8 cellular contexts compared by ENCODE assay signal in genomic region chr1:246724001-246724724, GRCh38. TPM values are rescaled to one million over a fixed set of nuclear protein-coding genes. Genes with fewer than 3 reads are reported as not detected.
DNase-seq lines count a peak whose midpoint lies in the region; ATAC-seq, FAIRE-seq and TF ChIP-seq lines count a peak whose summit lies in the region.

SCCPDH (plus strand) TSS chr1:246724409; CDS start chr1:246724423, 14 bp downstream.

- no peak within 1 kb of the TSS; the same call in 1 of the 2 replicates for H2BK5ac ChIP-seq in H1 (ENCODE audit: low read depth, low read length)

- TF ChIP-seq POLR2A in H1 (IDR thresholded peaks at IDR 0.05; ENCODE audit: control extremely low read depth in 1 of 2, low read depth in 2 of 2, low read length in 2 of 2) = peak in 1 of 2 experiments; percentile 70; a peak in 1 of 3 replicates

- H4K20me1 ChIP-seq in H1 (replicated peaks in 1 of 2; ENCODE audit: control insufficient read depth in 1 of 2, insufficient read depth in 2 of 2, low read length in 2 of 2) = no peaks in the 10 kb centered on the region

- CTCF ChIA-PET in CD8-positive, alpha-beta memory T cell (lab: Charles Lee) = interaction anchor here (0.6 kb wide), 1 partner anchor 15 kb away, joined by 4 read pairs; no protein-coding TSS in a partner anchor
- CTCF ChIA-PET in activated CD8-positive, alpha-beta memory T cell treated with anti-CD3 and anti-CD28 coated beads for 36 hours (lab: Charles Lee) = interaction anchor here (0.6 to 1.5 kb wide), 3 partner anchors 14 to 267 kb away, joined by 4 to 6 read pairs (median 4); no protein-coding TSS in a partner anchor
- CTCF ChIA-PET in H1 (lab: Charles Lee; ENCODE audit: partially characterized antibody) = interaction anchor here (0.8 to 1.6 kb wide), 5 partner anchors 9 to 30 kb away, joined by 3 to 5 read pairs (median 3); no protein-coding TSS in a partner anchor

- H3K27ac Mint-ChIP-seq in CD8-positive, alpha-beta memory T cell = peak within 1 kb of the TSS in 7 of 8 donors; percentile 51 to 89 (median 59)

- no peaks in the 10 kb centered on the region for H3K9me3 ChIP-seq in CD8-positive, alpha-beta memory T cell (ENCODE audit: low read length)
- H3K9me3 ChIP-seq in H1 (ENCODE audit: insufficient read depth in 2 of 2, low read depth in 1 of 2, low read length in 1 of 2) = peaks cover 4 to 6% of the 10 kb centered on the region in 2 experiments; a peak in 1 of 4 replicates

- peak within 1 kb of the TSS; percentile 63 for H3K4me3 ChIP-seq in CD8-positive, alpha-beta memory T cell (ENCODE audit: low read length)
- peak within 1 kb of the TSS; percentile 59 to 90 (median 74) for H3K4me3 ChIP-seq in H1 (ENCODE audit: extremely low read depth in 1 of 4, insufficient read depth in 2 of 4, low read depth in 3 of 4, low read length in 4 of 4)

- H3K23ac ChIP-seq in H1 (ENCODE audit: insufficient read length) = no peak within 1 kb of the TSS

- H4K5ac ChIP-seq in H1 (ENCODE audit: insufficient read length, low read depth, low read length) = peak within 1 kb of the TSS; percentile 30

- H3K4me3 Mint-ChIP-seq in CD8-positive, alpha-beta memory T cell = peak within 1 kb of the TSS; percentile 90 to 93 (median 92)

- H2BK15ac ChIP-seq in H1 (ENCODE audit: low read length) = no peak within 1 kb of the TSS

- no peak within 1 kb of the TSS for H3K14ac ChIP-seq in H1 (ENCODE audit: insufficient read length)

- POLR2A ChIA-PET in CD8-positive, alpha-beta memory T cell (lab: Charles Lee) = no interaction called here
- POLR2A ChIA-PET in activated CD8-positive, alpha-beta memory T cell treated with anti-CD3 and anti-CD28 coated beads for 36 hours (lab: Charles Lee) = interaction anchor here (0.8 to 2.0 kb wide), 4 partner anchors 14 to 208 kb away, joined by 3 to 6 read pairs (median 4); partner anchors contain the start of gene AHCTF1
- POLR2A ChIA-PET in H1 (lab: Charles Lee; ENCODE audit: partially characterized antibody) = interaction anchor here (0.7 to 2.3 kb wide), 8 partner anchors 10 to 354 kb away, joined by 3 to 12 read pairs (median 3); partner anchors contain the start of gene ZNF670

- no peak within 1 kb of the TSS for H2BK20ac ChIP-seq in H1 (ENCODE audit: low read length)

- H3K27ac ChIP-seq in CD8-positive, alpha-beta memory T cell (ENCODE audit: low read depth, low read length) = peak within 1 kb of the TSS; percentile 33
- no peak within 1 kb of the TSS for H3K27ac ChIP-seq in H1 (ENCODE audit: low read depth, low read length)

- FAIRE-seq in H1 (lab: Jason Lieb, UNC) = no peak

- H2BK120ac ChIP-seq in H1 (replicated peaks; ENCODE audit: low read depth, low read length) = no peak within 1 kb of the TSS

- peak within 1 kb of the TSS; percentile 78 for H3K4ac ChIP-seq in H1 (replicated peaks; ENCODE audit: insufficient read length, low read depth, low read length)

- H3K4me1 ChIP-seq in CD8-positive, alpha-beta memory T cell (ENCODE audit: insufficient read depth, low read length) = peaks cover 6% of the 10 kb centered on the region
- H3K4me1 ChIP-seq in H1 (replicated peaks in 1 of 4; ENCODE audit: control insufficient read depth in 3 of 4, insufficient read depth in 4 of 4, low read length in 3 of 4) = no peaks in the 10 kb centered on the region

- H3K9ac ChIP-seq in H1 (replicated peaks in 1 of 4; ENCODE audit: extremely low read depth in 1 of 4, low read depth in 3 of 4, low read length in 3 of 4) = peak within 1 kb of the TSS; percentile 61 to 80 (median 70)

- H3K36me3 ChIP-seq in CD8-positive, alpha-beta memory T cell (ENCODE audit: insufficient read depth, low read length) = no peaks in the 10 kb centered on the region
- peaks cover 0 to 21% (median 4%) of the 10 kb centered on the region in 4 experiments; a peak in 4 of 8 replicates for H3K36me3 ChIP-seq in H1 (ENCODE audit: control insufficient read depth in 2 of 4, insufficient read depth in 4 of 4, low read length in 3 of 4)

- peak within 1 kb of the TSS; percentile 76 to 87 for H3K4me2 ChIP-seq in H1 (ENCODE audit: insufficient read depth in 1 of 2, low read depth in 2 of 2, low read length in 2 of 2)

- peak within 1 kb of the TSS; percentile 50; the same call in 1 of the 2 replicates for H2BK12ac ChIP-seq in H1 (ENCODE audit: low read depth, low read length)

- H4K91ac ChIP-seq in H1 (replicated peaks; ENCODE audit: insufficient read length, low read length) = no peak within 1 kb of the TSS

- TF ChIP-seq RAD21 in H1 (IDR thresholded peaks at IDR 0.05 in 1 of 2, conservative IDR thresholded peaks at IDR 0.05 in 1 of 2; ENCODE audit: low read depth in 2 of 2, low read length in 2 of 2) = no peak

- TF ChIP-seq CTCF in H1 (IDR thresholded peaks at IDR 0.05; ENCODE audit: control extremely low read depth in 1 of 3, insufficient read depth in 1 of 3, low read depth in 1 of 3, low read length in 3 of 3) = no peak

- DNase-seq in CD8-positive, alpha-beta memory T cell = peak; percentile 39 to 79 (median 61)
- DNase-seq in NOMO-1 (lab: John Stamatoyannopoulos, UW; ENCODE audit: unreplicated experiment in 2 of 2) (peak; percentile 33 to 70), H1 (ENCODE audit: low read depth in 1 of 2, low spot score in 2 of 2) (peak in 1 of 2 experiments; percentile 87), mesenteric fat pad (ENCODE audit: low spot score) (peak; percentile 92)
- peak; percentile 38 to 53 for DNase-seq in stimulated activated CD8-positive, alpha-beta memory T cell treated with anti-CD3 and anti-CD28 coated beads, Interleukin-15, amount 100 ng/mL, for 4 hours (ENCODE audit: low read depth in 2 of 2)

- H3K18ac ChIP-seq in H1 (ENCODE audit: extremely low read depth, low read length) = peak within 1 kb of the TSS; percentile 90

- H3K56ac ChIP-seq in H1 (replicated peaks; ENCODE audit: insufficient read length, low read depth, low read length) = peak within 1 kb of the TSS; percentile 39

- ATAC-seq in GM19438 (IDR thresholded peaks at IDR 0.05; ENCODE audit: low read depth, unreplicated experiment) (peak; percentile 93), HG03571 (IDR thresholded peaks at IDR 0.05; ENCODE audit: unreplicated experiment) (peak; percentile 94)

- whole genome bisulfite sequencing in H1 (ENCODE audit: extremely low coverage in 1 of 2, insufficient coverage in 1 of 2, insufficient read length in 1 of 2, insufficient replicate concordance in 2 of 2, low coverage in 1 of 2, low lambda C conversion rate in 2 of 2, missing lambda C conversion rate in 1 of 2), 2 experiments = 2% methylated on average over 71 of the region's 89 CpGs; no CpG with 5 or more reads in 1 of the 2 experiments

- peaks cover 9 to 20% (median 14%) of the 10 kb centered on the region in 3 donors for H3K4me1 Mint-ChIP-seq in CD8-positive, alpha-beta memory T cell

- peak within 1 kb of the TSS; percentile 80 for H2AFZ ChIP-seq in H1 (ENCODE audit: low read length)

- H2AK5ac ChIP-seq in H1 (ENCODE audit: low read depth, low read length) = no peak within 1 kb of the TSS

- H3K27me3 Mint-ChIP-seq in CD8-positive, alpha-beta memory T cell = peaks cover 0 to 12% of the 10 kb centered on the region in 2 donors

- H4K8ac ChIP-seq in H1 (ENCODE audit: extremely low read depth, insufficient read depth, low read length) = peak within 1 kb of the TSS; percentile 57; the same call in 1 of the 2 replicates

- peaks cover 9% of the 10 kb centered on the region; the same call in 1 of the 2 replicates for H3K23me2 ChIP-seq in H1 (ENCODE audit: low read depth, low read length)

- H3K79me1 ChIP-seq in H1 (ENCODE audit: low read depth, low read length) = no peaks in the 10 kb centered on the region

- H3K9me3 Mint-ChIP-seq in CD8-positive, alpha-beta memory T cell = peaks cover 2 to 22% (median 14%) of the 10 kb centered on the region in 5 donors

- no peaks in the 10 kb centered on the region for H3K27me3 ChIP-seq in CD8-positive, alpha-beta memory T cell (ENCODE audit: insufficient read depth, low read length, poor library complexity, severe bottlenecking)
- peaks cover 0 to 3% (median 3%) of the 10 kb centered on the region in 4 experiments; a peak in 3 of 7 replicates for H3K27me3 ChIP-seq in H1 (replicated peaks in 1 of 4; ENCODE audit: control insufficient read depth in 3 of 4, extremely low read depth in 1 of 4, insufficient read depth in 3 of 4, low read length in 3 of 4)

- H3K36me3 Mint-ChIP-seq in CD8-positive, alpha-beta memory T cell = peaks cover 14 to 26% (median 25%) of the 10 kb centered on the region in 3 donors

- no peak for TF ChIP-seq EP300 in H1 (IDR thresholded peaks at IDR 0.05; ENCODE audit: borderline replicate concordance in 1 of 2, low read depth in 2 of 2, low read length in 2 of 2)

- H3K79me2 ChIP-seq in H1 (ENCODE audit: control insufficient read depth in 1 of 2, insufficient read depth in 2 of 2, low read length in 2 of 2) = no peaks in the 10 kb centered on the region

TF ChIP-seq in H1, 55 proteins besides CTCF, POLR2A, EP300 and RAD21 (continues in another document):
- TF ChIP-seq E2F6 (IDR thresholded peaks at IDR 0.05) (peak; percentile 48), POLR2AphosphoS5 (IDR thresholded peaks at IDR 0.05; ENCODE audit: low read depth, low read length) (peak; percentile 37; the same call in 1 of the 2 replicates), TAF7 (optimal IDR thresholded peaks at IDR 0.05; ENCODE audit: borderline replicate concordance, low read depth, low read length) (no peak), CHD2 (IDR thresholded peaks at IDR 0.05; ENCODE audit: low read length) (no peak), SIN3A (conservative IDR thresholded peaks at IDR 0.05 in 1 of 2, IDR thresholded peaks at IDR 0.05 in 1 of 2; ENCODE audit: low read depth in 1 of 2, low read length in 2 of 2) (no peak), CEBPB (IDR thresholded peaks at IDR 0.05; ENCODE audit: low read depth, low read length) (no peak), FOSL1 (IDR thresholded peaks at IDR 0.05; ENCODE audit: insufficient read depth, low read depth, low read length) (no peak)

RNA-seq across cellular contexts. Expression of gene SCCPDH, which starts in this region (rescaled TPM):
- total RNA-seq in CD8-positive, alpha-beta memory T cell = 10 to 100 TPM; 39.5 to 41.0 TPM
- polyA plus RNA-seq in CD8-positive, alpha-beta memory T cell = 20.2 TPM
- total RNA-seq in activated CD8-positive, alpha-beta memory T cell treated with anti-CD3 and anti-CD28 coated beads for 36 hours = 10 to 100 TPM; 42.1 to 44.1 TPM
- 17.0 and 17.2 TPM in 2 replicates for total RNA-seq in H1 (2021; fragmentation: NEBNext Ultra II Directional; extraction: Animal tissue kit (Norgen Biotek cat#: 25700))
- polyA plus RNA-seq in H1 (2011; rRNA removed) = 6.2 and 9.5 TPM in 2 replicates
- polyA plus RNA-seq in H1 (2011; cell fraction: cytosol; rRNA removed) = 10.8 TPM
- polyA plus RNA-seq in H1 (2011; cell fraction: nucleus; rRNA removed) = 4.1 TPM
- polyA plus RNA-seq in H1 (2012, experiment 1 of 2) = 13.8 to 17.7 TPM (median 14.6 TPM) in 4 replicates
- polyA plus RNA-seq in H1 (2012, experiment 2 of 2) = 4.3 TPM
- polyA plus RNA-seq in H1 (2013, experiment 1 of 2) = 10.3 TPM
- polyA plus RNA-seq in H1 (2013, experiment 2 of 2) = 11.6 TPM
- polyA minus RNA-seq in H1 (2011; rRNA and poly(A)+ RNA removed) = 5.9 and 8.5 TPM in 2 replicates
- polyA minus RNA-seq in H1 (2011; cell fraction: cytosol; rRNA and poly(A)+ RNA removed) = 5.9 TPM
- polyA minus RNA-seq in H1 (2011; cell fraction: nucleus; rRNA and poly(A)+ RNA removed) = 8.3 TPM
- total RNA-seq in mesenteric fat pad = 57.4 TPM
